ENCODE assay signal across 8 cellular contexts in genomic region chr1:15836772-15837669, GRCh38. TPM values are rescaled to one million over a fixed set of nuclear protein-coding genes. Genes with fewer than 3 reads are reported as not detected.
DNase-seq lines count a peak whose midpoint lies in the region; ATAC-seq and TF ChIP-seq lines count a peak whose summit lies in the region.

No MANE protein-coding gene starts in this region.

- H4K91ac ChIP-seq in neuronal stem cell (ENCODE audit: low read depth, low read length, poor library complexity) = no peak overlapping the region

- peaks cover 3 to 6% of the 10 kb centered on the region in 2 donors for H3K4me1 ChIP-seq in neuronal stem cell (ENCODE audit: control insufficient read depth in 2 of 2, insufficient read depth in 1 of 2, low read depth in 1 of 2, low read length in 2 of 2)
- H3K4me1 ChIP-seq in tibial artery = peaks cover 0 to 27% (median 11%) of the 10 kb centered on the region in 4 donors

- H3K79me1 ChIP-seq in neuronal stem cell (ENCODE audit: low read depth, low read length) = peaks cover 3% of the 10 kb centered on the region

- H3K4me3 ChIP-seq in neuronal stem cell (ENCODE audit: low read length in 2 of 2) = no peak overlapping the region
- H3K4me3 ChIP-seq in tibial artery = peak overlapping the region; percentile 83 to 85

- no peak overlapping the region for H3K9ac ChIP-seq in neuronal stem cell (ENCODE audit: low read depth, low read length, poor library complexity)

- WGBS in neuronal stem cell (ENCODE audit: extremely low coverage in 2 of 2, insufficient read length in 2 of 2, insufficient replicate concordance in 1 of 2), 2 donors = no CpG with 5 or more reads among the region's 62 CpGs

- no peak overlapping the region for H3K14ac ChIP-seq in neuronal stem cell (ENCODE audit: low read length)

- H2BK15ac ChIP-seq in neuronal stem cell (ENCODE audit: low read length) = peak overlapping the region; percentile 67

- ATAC-seq in WTC11 = peak; percentile 36

- peak overlapping the region; percentile 81 for H3K4me3 Mint-ChIP-seq in WTC11

- H4K8ac ChIP-seq in neuronal stem cell (ENCODE audit: low read depth, low read length) = no peak overlapping the region

- no peaks in the 10 kb centered on the region; the same call in 1 of the 2 replicates for H3K27me3 Mint-ChIP-seq in WTC11 (ENCODE audit: low read depth)

- peak overlapping the region; percentile 87 for H2BK120ac ChIP-seq in neuronal stem cell (ENCODE audit: low read depth, low read length)

- CTCF ChIA-PET in WTC11 (lab: Charles Lee) = interaction anchor here (1.0 to 2.5 kb wide), 6 partner anchors 11 to 87 kb away, joined by 3 to 13 read pairs (median 5); partner anchors contain the start of gene SPEN

- no peak overlapping the region for H3K27ac Mint-ChIP-seq in WTC11

- H3K18ac ChIP-seq in neuronal stem cell (ENCODE audit: low read length) = peak overlapping the region; percentile 83

- H3K36me3 ChIP-seq in neuronal stem cell (replicated peaks in 1 of 2; ENCODE audit: control insufficient read depth in 2 of 2, insufficient read depth in 2 of 2, low read length in 2 of 2) (peaks cover 0 to 2% of the 10 kb centered on the region in 2 donors), tibial artery (no peaks in the 10 kb centered on the region)

- peak overlapping the region; percentile 65 for H3K23ac ChIP-seq in neuronal stem cell (ENCODE audit: low read depth, low read length, poor library complexity)

- no peak overlapping the region for H3K4me2 ChIP-seq in neuronal stem cell (ENCODE audit: insufficient read depth, low read length, poor library complexity, severe bottlenecking)

- POLR2A ChIA-PET in WTC11 (lab: Charles Lee) = interaction anchor here (0.6 to 3.7 kb wide), 3 partner anchors 11 to 137 kb away, joined by 3 to 51 read pairs (median 4); partner anchors contain the start of gene SPEN

- intact Hi-C loops in tibial artery (cut with DNase I; ENCODE audit: low total_unique reads) = no loop called here

- peak overlapping the region; percentile 82 for H2BK5ac ChIP-seq in neuronal stem cell (ENCODE audit: low read length)

- H3K36me3 Mint-ChIP-seq in WTC11 = peaks cover 2% of the 10 kb centered on the region; the same call in 1 of the 2 replicates

- H2AK5ac ChIP-seq in neuronal stem cell (ENCODE audit: low read depth, low read length) = peak overlapping the region; percentile 94

- no peaks in the 10 kb centered on the region for H3K27me3 ChIP-seq in neuronal stem cell (ENCODE audit: control insufficient read depth in 3 of 3, insufficient read depth in 3 of 3, low read depth in 1 of 3, low read length in 3 of 3)
- H3K27me3 ChIP-seq in tibial artery = no peaks in the 10 kb centered on the region

- TF ChIP-seq CTCF in GM20000 (IDR thresholded peaks at IDR 0.05; ENCODE audit: extremely low read depth, missing control alignments) = no peak
- TF ChIP-seq CTCF in WTC11 (IDR thresholded peaks at IDR 0.05) = no peak
- TF ChIP-seq CTCF in tibial artery (IDR thresholded peaks at IDR 0.05) = no peak

- H3K27ac ChIP-seq in neuronal stem cell (replicated peaks; ENCODE audit: low read length) (no peak overlapping the region), tibial artery (peak overlapping the region; percentile 99)

- H3K9me3 Mint-ChIP-seq in WTC11 = no peaks in the 10 kb centered on the region

- peaks cover 3 to 5% of the 10 kb centered on the region in 2 donors for H3K9me3 ChIP-seq in neuronal stem cell (replicated peaks in 1 of 2; ENCODE audit: control insufficient read depth in 2 of 2, insufficient read depth in 1 of 2, low read depth in 1 of 2, low read length in 2 of 2)
- H3K9me3 ChIP-seq in tibial artery = no peaks in the 10 kb centered on the region

- no peak overlapping the region for H3K4ac ChIP-seq in neuronal stem cell (ENCODE audit: low read length)

- no peak overlapping the region for H2BK12ac ChIP-seq in neuronal stem cell (ENCODE audit: low read length)

- H2AFZ ChIP-seq in neuronal stem cell (ENCODE audit: low read length) = no peak overlapping the region

- peak; percentile 82 for DNase-seq in GM20000 (ENCODE audit: low spot score)
- DNase-seq in WTC11 (ENCODE audit: low spot score) = peak; percentile 54
- DNase-seq in effector CD8-positive, alpha-beta T cell (lab: John Stamatoyannopoulos, UW) = peak; percentile 63
- no peak for DNase-seq in neuronal stem cell (ENCODE audit: low spot score)
- DNase-seq in tibial artery = peak in 1 of 2 donors; percentile 73
- no peak for DNase-seq in cerebellar nuclear complex (lab: John Stamatoyannopoulos, UW)
- no peak for DNase-seq in kidney glomerular epithelial cell (lab: John Stamatoyannopoulos, UW)
- no peak for DNase-seq in AG20443 (ENCODE audit: low spot score)

- peaks cover 26% of the 10 kb centered on the region for H3K4me1 Mint-ChIP-seq in WTC11

TF ChIP-seq in WTC11, 78 proteins besides CTCF, POLR2A, EP300 and RAD21:
- TF ChIP-seq FOXP4 (CRISPR knock-in tag; IDR thresholded peaks at IDR 0.05) (0 out of 2 replicates have a peak, but pooled peaks have one; percentile 23), E2F5 (CRISPR knock-in tag; IDR thresholded peaks at IDR 0.05) (peak; percentile 35; the same call in 1 of the 2 replicates), ZNF121 (CRISPR knock-in tag; IDR thresholded peaks at IDR 0.05) (peak; percentile 92), MAX (CRISPR knock-in tag; IDR thresholded peaks at IDR 0.05) (peak; percentile 80), FOXP1 (CRISPR knock-in tag; IDR thresholded peaks at IDR 0.05; ENCODE audit: borderline replicate concordance) (0 out of 2 replicates have a peak, but pooled peaks have one; percentile 28), ATF3 (CRISPR knock-in tag; conservative IDR thresholded peaks at IDR 0.05) (no peak), ZNF219 (CRISPR knock-in tag; IDR thresholded peaks at IDR 0.05; ENCODE audit: borderline replicate concordance) (no peak)

RNA-seq across cellular contexts. Expression of gene SPEN, which starts 10.5 kb away (rescaled TPM):
- 48.5 to 50.2 TPM (median 48.8 TPM) in 3 replicates for total RNA-seq in WTC11 (2021)
- 26.1 TPM for polyA plus RNA-seq in neuronal stem cell (2013, experiment 1 of 2)
- polyA plus RNA-seq in neuronal stem cell (2013, experiment 2 of 2) = 25.9 TPM

RNA-seq across cellular contexts. Expression of gene UQCRHL, which starts 29.6 kb away (rescaled TPM):
- 2.6 to 3.8 TPM (median 2.7 TPM) in 3 replicates for total RNA-seq in WTC11 (2021)
- 3.9 TPM for polyA plus RNA-seq in neuronal stem cell (2013, experiment 1 of 2)
- polyA plus RNA-seq in neuronal stem cell (2013, experiment 2 of 2) = 4.1 TPM

Comparison
In these comparisons a context has a peak if more than half of its experiments do, and no peak if none do; other contexts are left out.
1. DNase-seq: peak in GM20000 (single experiment), WTC11 (single experiment) and effector CD8-positive, alpha-beta T cell (single experiment); none in neuronal stem cell (single experiment), cerebellar nuclear complex (0 of 2), kidney glomerular epithelial cell (single experiment) and AG20443 (single experiment).
2. H3K4me3 ChIP-seq: peak in tibial artery (2 of 2); none in neuronal stem cell (0 of 2).